17 cellular contexts compared by ENCODE assay signal in the genomic region with DNA sequence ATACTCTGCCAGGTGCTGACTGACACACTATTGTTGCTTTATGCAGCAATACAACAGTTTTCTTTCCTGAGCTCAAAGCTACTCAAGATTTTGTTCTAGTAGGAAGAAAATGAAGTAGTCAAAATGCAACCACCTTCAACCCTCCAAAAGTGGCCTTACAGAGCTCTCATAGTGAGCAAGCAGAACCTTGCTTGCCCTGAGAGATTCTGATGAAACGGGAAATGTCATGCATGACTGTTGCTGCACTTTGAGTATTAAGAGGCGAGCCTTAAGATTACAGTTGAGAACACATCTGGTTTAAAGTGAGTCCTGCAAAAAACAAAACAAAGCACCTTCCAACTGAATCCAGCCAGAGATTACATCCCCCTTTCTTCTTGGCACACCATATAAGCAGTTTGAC. TPM values are rescaled to one million over a fixed set of nuclear protein-coding genes. Genes with fewer than 3 reads are reported as not detected.
DNase-seq lines count a peak whose midpoint lies in the region; ATAC-seq, FAIRE-seq and TF ChIP-seq lines count a peak whose summit lies in the region.
"Had no signal": no experiment of that assay in that cellular context is flagged by ENCODE, and none has a peak within 500 bp of the region (broad histone marks: within the 10 kb centered on the region; RNA-seq: fewer than 3 reads in every experiment).

No MANE protein-coding gene starts in this region.

- H3K9me3 ChIP-seq in gastroesophageal sphincter, result no peaks in the 10 kb centered on the region
- H3K9me3 ChIP-seq: prostate gland had no signal

- 67% methylated on average over 1 to 2 of the region's 2 CpGs for WGBS in gastroesophageal sphincter (ENCODE audit: low coverage in 1 of 2), 2 donors

- no peak overlapping the region for H3K4me3 ChIP-seq in epithelial cell of esophagus (ENCODE audit: low read length)
- H3K4me3 ChIP-seq in gastroesophageal sphincter, result no peak overlapping the region
- H3K4me3 ChIP-seq: prostate gland had no signal

- no peaks in the 10 kb centered on the region for H3K27me3 ChIP-seq in gastroesophageal sphincter

- no peak overlapping the region for H3K27ac ChIP-seq in gastroesophageal sphincter
- H3K27ac ChIP-seq: prostate gland had no signal

- TF ChIP-seq CTCF in epithelial cell of esophagus (IDR thresholded peaks at IDR 0.05; ENCODE audit: insufficient read depth, low read depth, low read length, missing control alignments), result no peak
- TF ChIP-seq CTCF in gastroesophageal sphincter (IDR thresholded peaks at IDR 0.05), result no peak

- no peak for TF ChIP-seq EP300 in gastroesophageal sphincter (IDR thresholded peaks at IDR 0.05)

- peak; percentile 54 for FAIRE-seq in GM12892 (lab: Jason Lieb, UNC)
- FAIRE-seq: frontal cortex had no signal

- H3K36me3 ChIP-seq in gastroesophageal sphincter, result no peaks in the 10 kb centered on the region
- H3K36me3 ChIP-seq: prostate gland had no signal

- no peaks in the 10 kb centered on the region for H3K4me1 ChIP-seq in gastroesophageal sphincter
- H3K4me1 ChIP-seq: prostate gland had no signal

- TF ChIP-seq POLR2A in GM12892 (IDR thresholded peaks at IDR 0.05; ENCODE audit: low read depth, low read length) (no peak), gastroesophageal sphincter (IDR thresholded peaks at IDR 0.05) (no peak)

- no peak for DNase-seq in GM12892 (ENCODE audit: insufficient read length)
- DNase-seq in epithelial cell of esophagus (ENCODE audit: low read depth), result peak; percentile 30
- no peak for DNase-seq in SIG-M5 (lab: John Stamatoyannopoulos, UW)
- DNase-seq in NCI-H446 (lab: John Stamatoyannopoulos, UW), result no peak
- no peak for DNase-seq in SHP77 treated with DMSO at 0.1 percent for 48 hours (lab: John Stamatoyannopoulos, UW)
- DNase-seq: activated CD4-positive, alpha-beta T cell treated with anti-CD3 and anti-CD28 coated beads, Interleukin-2, amount 50 U/mL, for 1 hour; mammary epithelial cell; naive thymus-derived CD4-positive, alpha-beta T cell; NCI-H1694 treated with DMSO at 0.1 percent for 48 hours had no signal

- ATAC-seq in GM19455 (IDR thresholded peaks at IDR 0.05; ENCODE audit: unreplicated experiment) (peak; percentile 89), HG03095 (IDR thresholded peaks at IDR 0.05; ENCODE audit: unreplicated experiment) (peak; percentile 90), gastroesophageal sphincter (no peak)
- ATAC-seq: naive thymus-derived CD4-positive, alpha-beta T cell had no signal

RNA-seq across cellular contexts. Expression of gene MINDY4B, which starts 29.7 kb away (rescaled TPM):
- polyA plus RNA-seq in GM12892 (2012; ENCODE audit: missing spikeins), result not detected
- total RNA-seq in gastroesophageal sphincter, result not detected
- total RNA-seq: activated T-helper 1 cell treated with anti-CD3 and anti-CD28 coated beads, Interleukin-12 subunit alpha, Interleukin-12 subunit beta, Interleukin-2, Interleukin-4 antibody, amounts not matched to agents 30 ng/mL and 10 ng/mL and 1 ng/mL, durations not matched to agents 14 hours and 24 hours and 36 hours; mammary epithelial cell; MCF 10A; naive thymus-derived CD4-positive, alpha-beta T cell; prostate gland; SK-MEL-5 had no signal
- polyA plus RNA-seq: mammary epithelial cell; naive thymus-derived CD4-positive, alpha-beta T cell had no signal
